Comparison of ENCODE assay signal across 8 cellular contexts in genomic region chr12:116881867-116882507, GRCh38. TPM values are rescaled to one million over a fixed set of nuclear protein-coding genes. Genes with fewer than 3 reads are reported as not detected.
DNase-seq lines count a peak whose midpoint lies in the region; ATAC-seq and TF ChIP-seq lines count a peak whose summit lies in the region.

No MANE protein-coding gene starts in this region.

- ATAC-seq in PC-3 (no peak), GM21381 (IDR thresholded peaks at IDR 0.05; ENCODE audit: unreplicated experiment) (no peak)

- CTCF ChIA-PET in activated CD4-positive, alpha-beta T cell treated with anti-CD3 and anti-CD28 coated beads, Interleukin-2, amount 10 ng/mL, durations not matched to agents 7 days and 5 days (lab: Charles Lee), result interaction anchor here (0.5 to 1.1 kb wide), 3 partner anchors 15 to 23 kb away, joined by 3 read pairs; no protein-coding TSS in a partner anchor
- CTCF ChIA-PET in PC-3 (lab: Charles Lee), result interaction anchor here (0.6 to 1.6 kb wide), 8 partner anchors 74 to 607 kb away, joined by 4 to 24 read pairs (median 8); no protein-coding TSS in a partner anchor
- CTCF ChIA-PET in HEK293T (lab: Yijun Ruan, JAX), result interaction anchor here (0.6 to 1.7 kb wide), 15 partner anchors 8 to 882 kb away, joined by 3 to 13 read pairs (median 4); no protein-coding TSS in a partner anchor

- H4K20me1 ChIP-seq in PC-3 (ENCODE audit: low read length), result no peaks in the 10 kb centered on the region

- no peaks in the 10 kb centered on the region for H3K79me2 ChIP-seq in PC-3 (ENCODE audit: low read length)

- POLR2A ChIA-PET in activated CD4-positive, alpha-beta T cell treated with anti-CD3 and anti-CD28 coated beads, Interleukin-2, amount 10 ng/mL, durations not matched to agents 7 days and 5 days (lab: Charles Lee), result no interaction called here
- POLR2A ChIA-PET in PC-3 (lab: Charles Lee; ENCODE audit: unreplicated experiment), result interaction anchor here (0.5 to 0.6 kb wide), 2 partner anchors 51 to 605 kb away, joined by 3 read pairs; partner anchors contain the start of gene MED13L
- POLR2A ChIA-PET in HEK293T (lab: Yijun Ruan, JAX), result interaction anchor here (0.7 to 1.9 kb wide), 7 partner anchors 24 to 273 kb away, joined by 3 to 7 read pairs (median 3); no protein-coding TSS in a partner anchor

- no peak for TF ChIP-seq EP300 in esophagus muscularis mucosa (IDR thresholded peaks at IDR 0.05)

- H3K4me1 ChIP-seq in PC-3 (ENCODE audit: insufficient read depth, low read length), result peaks cover 30% of the 10 kb centered on the region
- H3K4me1 ChIP-seq in esophagus muscularis mucosa, result peaks cover 27 to 44% (median 43%) of the 10 kb centered on the region in 4 donors
- peaks cover 12% of the 10 kb centered on the region for H3K4me1 ChIP-seq in skeletal muscle satellite cell (ENCODE audit: control insufficient read depth, insufficient read depth, low read length)

- intact Hi-C loops in PC-3 (cut with micrococcal nuclease) (loop anchor here (1.0 kb wide), 3 partner anchors 73 to 179 kb away; partner anchors contain the start of genes RNFT2 and SPRING1), esophagus muscularis mucosa (cut with DNase I) (loop anchor here (2.0 kb wide), 1 partner anchor 179 kb away; no protein-coding TSS in a partner anchor)

- H3K27ac Mint-ChIP-seq in activated CD4-positive, alpha-beta T cell treated with anti-CD3 and anti-CD28 coated beads, Interleukin-2, amount 10 ng/mL, durations not matched to agents 7 days and 5 days, result no peak overlapping the region

- no peaks in the 10 kb centered on the region for H3K9me3 Mint-ChIP-seq in activated CD4-positive, alpha-beta T cell treated with anti-CD3 and anti-CD28 coated beads, Interleukin-2, amount 10 ng/mL, durations not matched to agents 7 days and 5 days

- peak overlapping the region; percentile 38 for H3K4me3 Mint-ChIP-seq in activated CD4-positive, alpha-beta T cell treated with anti-CD3 and anti-CD28 coated beads, Interleukin-2, amount 10 ng/mL, durations not matched to agents 7 days and 5 days

- peaks cover 70% of the 10 kb centered on the region for H3K27me3 Mint-ChIP-seq in activated CD4-positive, alpha-beta T cell treated with anti-CD3 and anti-CD28 coated beads, Interleukin-2, amount 10 ng/mL, durations not matched to agents 7 days and 5 days

- no peak overlapping the region for H3K9ac ChIP-seq in PC-3 (ENCODE audit: low read length)
- no peak overlapping the region for H3K9ac ChIP-seq in skeletal muscle satellite cell (ENCODE audit: low read depth, low read length)

- DNase-seq in activated CD4-positive, alpha-beta T cell treated with anti-CD3 and anti-CD28 coated beads, Interleukin-2, amount 10 ng/mL, durations not matched to agents 7 days and 5 days, result no peak
- DNase-seq in activated CD4-positive, alpha-beta T cell treated with anti-CD3 and anti-CD28 coated beads for 4 hours, result no peak
- DNase-seq in PC-3 (no peak), esophagus muscularis mucosa (ENCODE audit: extremely low spot score) (no peak), HEK293T (ENCODE audit: extremely low spot score) (no peak)
- no peak for DNase-seq in activated CD4-positive, CD25-positive, alpha-beta regulatory T cell treated with anti-CD3 and anti-CD28 coated beads, Interleukin-2, amount 50 U/mL, for 72 hours

- H3K9me2 ChIP-seq in PC-3 (replicated peaks; ENCODE audit: low read length), result no peaks in the 10 kb centered on the region

- H2AFZ ChIP-seq in PC-3 (ENCODE audit: low read length), result peak overlapping the region; percentile 65; the same call in 1 of the 2 replicates

- H3K36me3 ChIP-seq in PC-3 (ENCODE audit: low read depth, low read length) (no peaks in the 10 kb centered on the region), esophagus muscularis mucosa (no peaks in the 10 kb centered on the region), skeletal muscle satellite cell (ENCODE audit: insufficient read depth, low read length) (no peaks in the 10 kb centered on the region)

- no peak overlapping the region for H3K27ac ChIP-seq in PC-3 (ENCODE audit: low read length)
- no peak overlapping the region for H3K27ac ChIP-seq in esophagus muscularis mucosa (replicated peaks in 1 of 4)

- no peak for TF ChIP-seq POLR2A in esophagus muscularis mucosa (IDR thresholded peaks at IDR 0.05; ENCODE audit: low read depth)

- H3K9me3 ChIP-seq in PC-3 (ENCODE audit: low read length) (no peaks in the 10 kb centered on the region), esophagus muscularis mucosa (no peaks in the 10 kb centered on the region), skeletal muscle satellite cell (replicated peaks; ENCODE audit: low read length) (no peaks in the 10 kb centered on the region)

- H3K36me3 Mint-ChIP-seq in activated CD4-positive, alpha-beta T cell treated with anti-CD3 and anti-CD28 coated beads, Interleukin-2, amount 10 ng/mL, durations not matched to agents 7 days and 5 days (ENCODE audit: low read depth), result peaks cover 2% of the 10 kb centered on the region

- peaks cover 35% of the 10 kb centered on the region for H3K4me1 Mint-ChIP-seq in activated CD4-positive, alpha-beta T cell treated with anti-CD3 and anti-CD28 coated beads, Interleukin-2, amount 10 ng/mL, durations not matched to agents 7 days and 5 days

- H3K4me3 ChIP-seq in PC-3 (ENCODE audit: low read length) (peak overlapping the region; percentile 72), esophagus muscularis mucosa (peak overlapping the region; percentile 42 to 56 (median 44)), skeletal muscle satellite cell (ENCODE audit: low read length) (no peak overlapping the region)

- H3K4me2 ChIP-seq in PC-3 (ENCODE audit: low read length), result peak overlapping the region; percentile 81
- peak overlapping the region; percentile 63 for H3K4me2 ChIP-seq in skeletal muscle satellite cell (ENCODE audit: low read length)

- BruUV-seq in PC-3 (replicated peaks; lab: Mats Ljungman, UMichigan), result no TSS peak

- WGBS in esophagus muscularis mucosa, result 9% methylated on average over 18 of the region's 29 CpGs

- no peak for TF ChIP-seq CTCF in PC-3 (conservative IDR thresholded peaks at IDR 0.05; ENCODE audit: low read depth, low read length)
- no peak for TF ChIP-seq CTCF in esophagus muscularis mucosa (IDR thresholded peaks at IDR 0.05)

- H3K27me3 ChIP-seq in PC-3 (ENCODE audit: low read length) (peaks cover 27% of the 10 kb centered on the region), esophagus muscularis mucosa (peaks cover 11 to 87% (median 49%) of the 10 kb centered on the region in 4 donors), skeletal muscle satellite cell (ENCODE audit: control insufficient read depth, insufficient read depth, low read length) (peaks cover 67% of the 10 kb centered on the region)

- H3F3A ChIP-seq in PC-3 (ENCODE audit: low read length, unreplicated experiment), result no peaks in the 10 kb centered on the region

TF ChIP-seq in HEK293T, 16 proteins besides CTCF, POLR2A, EP300 and RAD21:
- no peak for TF ChIP-seq TARDBP (IDR thresholded peaks at IDR 0.05)
- no peak for TF ChIP-seq LEF1 (IDR thresholded peaks at IDR 0.05; ENCODE audit: borderline replicate concordance)
- TF ChIP-seq SP1 (IDR thresholded peaks at IDR 0.05), result no peak
- TF ChIP-seq ZNF384 (IDR thresholded peaks at IDR 0.05), result no peak
- no peak for TF ChIP-seq PKNOX1 (IDR thresholded peaks at IDR 0.05)
- no peak for TF ChIP-seq ELF4 (IDR thresholded peaks at IDR 0.05)
- TF ChIP-seq FOXM1 (IDR thresholded peaks at IDR 0.05; ENCODE audit: borderline replicate concordance), result no peak
- TF ChIP-seq FOXA1 (IDR thresholded peaks at IDR 0.05), result no peak
- no peak for TF ChIP-seq NFRKB (IDR thresholded peaks at IDR 0.05)
- TF ChIP-seq CTBP1 (IDR thresholded peaks at IDR 0.05; ENCODE audit: borderline replicate concordance), result no peak
- TF ChIP-seq FOXK2 (IDR thresholded peaks at IDR 0.05), result no peak
- TF ChIP-seq SUZ12 (IDR thresholded peaks at IDR 0.05), result no peak
- TF ChIP-seq HDGF (IDR thresholded peaks at IDR 0.05; ENCODE audit: borderline replicate concordance), result no peak
- TF ChIP-seq BHLHE40 (IDR thresholded peaks at IDR 0.05; ENCODE audit: borderline replicate concordance), result no peak
- TF ChIP-seq ARNT (IDR thresholded peaks at IDR 0.05), result no peak
- no peak for TF ChIP-seq L3MBTL2 (conservative IDR thresholded peaks at IDR 0.05)

RNA-seq across cellular contexts. Expression of gene HRK, which starts 0.7 kb away (rescaled TPM):
- total RNA-seq in activated CD4-positive, alpha-beta T cell treated with anti-CD3 and anti-CD28 coated beads, Interleukin-2, amount 10 ng/mL, durations not matched to agents 7 days and 5 days, result not detected
- total RNA-seq in PC-3 (2014; rRNA removed) (0.33 and 0.58 TPM in 2 replicates), esophagus muscularis mucosa (under 1 TPM in 2 of 4 donors, not detected in 2; 0.11 to 0.17 TPM)
- total RNA-seq in skeletal muscle satellite cell (2012; rRNA removed), result under 0.01 TPM in 2 replicates

RNA-seq across cellular contexts. Expression of gene FBXW8, which starts 28.8 kb away (rescaled TPM):
- total RNA-seq in activated CD4-positive, alpha-beta T cell treated with anti-CD3 and anti-CD28 coated beads, Interleukin-2, amount 10 ng/mL, durations not matched to agents 7 days and 5 days, result 10 to 100 TPM; 12.5 to 13.2 TPM
- total RNA-seq in PC-3 (2014; rRNA removed), result 12.1 and 20.7 TPM in 2 replicates
- total RNA-seq in esophagus muscularis mucosa, result 10 to 100 TPM; 11.9 to 13.9 (median 13.3) TPM
- 14.2 and 17.5 TPM in 2 replicates for total RNA-seq in skeletal muscle satellite cell (2012; rRNA removed)
